In genomic region chr14:64758025-64758521, GRCh38 we compare ENCODE assay signal across 12 cellular contexts. TPM values are rescaled to one million over a fixed set of nuclear protein-coding genes. Genes with fewer than 3 reads are reported as not detected.
A peak's percentile ranks its signal among the peaks of the same experiment; 100 is the strongest.
DNase-seq lines count a peak whose midpoint lies in the region; ATAC-seq and TF ChIP-seq lines count a peak whose summit lies in the region.
"Had no signal": no experiment of that assay in that cellular context is flagged by ENCODE, and none has a peak within 500 bp of the region (broad histone marks: within the 10 kb centered on the region; RNA-seq: fewer than 3 reads in every experiment).

No MANE protein-coding gene starts in this region.

- no peaks in the 10 kb centered on the region for H3K9me2 ChIP-seq in OCI-LY7 (ENCODE audit: insufficient read depth, low read length)

- intact Hi-C loops in left cardiac atrium (cut with DNase I) (loop anchor here in 1 of 2 donors (5.0 kb wide), 1 partner anchor 36 kb away; no protein-coding TSS in a partner anchor), OCI-LY7 (cut with micrococcal nuclease; ENCODE audit: unreplicated experiment) (no loop called here)

- H3K36me3 ChIP-seq in OCI-LY7 (ENCODE audit: insufficient read depth, low read length): no peaks in the 10 kb centered on the region
- H3K36me3 ChIP-seq: HAP-1 had no signal

- H3K27me3 Mint-ChIP-seq in T-cell: peaks cover 0 to 6% of the 10 kb centered on the region in 2 donors

- H3K79me2 ChIP-seq in OCI-LY7 (ENCODE audit: insufficient read depth, low read depth, low read length): no peaks in the 10 kb centered on the region

- H3K27ac ChIP-seq in OCI-LY7 (ENCODE audit: low read depth, low read length, poor library complexity, severe bottlenecking): no peak overlapping the region

- no peaks in the 10 kb centered on the region for H3K9me3 Mint-ChIP-seq in T-cell

- H3K27ac Mint-ChIP-seq in T-cell: peak overlapping the region; percentile 79 to 90

- H2AFZ ChIP-seq in OCI-LY7 (ENCODE audit: low read length): no peak overlapping the region

- peaks cover 10 to 85% (median 68%) of the 10 kb centered on the region in 3 donors for H3K4me1 Mint-ChIP-seq in T-cell

- ATAC-seq in T-cell (replicated peaks in 1 of 4) (no peak), left cardiac atrium (peak in 1 of 2 donors; percentile 39), HG02885 (IDR thresholded peaks at IDR 0.05; ENCODE audit: poor library complexity, unreplicated experiment) (no peak), HG03571 (IDR thresholded peaks at IDR 0.05; ENCODE audit: unreplicated experiment) (no peak)
- ATAC-seq: gastrocnemius medialis, K562 had no signal

- no peaks in the 10 kb centered on the region for H4K20me1 ChIP-seq in OCI-LY7 (ENCODE audit: insufficient read depth, low read length)

- no peak overlapping the region for H3K4me2 ChIP-seq in OCI-LY7 (ENCODE audit: low read length)

- no peaks in the 10 kb centered on the region for H3K4me1 ChIP-seq in OCI-LY7 (ENCODE audit: insufficient read depth, low read length, poor library complexity, severe bottlenecking)

- no TSS peak for BruUV-seq in OCI-LY7 (replicated peaks; lab: Mats Ljungman, UMichigan)

- no peaks in the 10 kb centered on the region for H3K36me3 Mint-ChIP-seq in T-cell

- no peak overlapping the region for H3K4me3 Mint-ChIP-seq in T-cell

- no peak overlapping the region for H3K4me3 ChIP-seq in OCI-LY7 (ENCODE audit: low read depth, low read length, poor library complexity, severe bottlenecking)
- H3K4me3 ChIP-seq: gastrocnemius medialis, HAP-1, K562 had no signal

- TF ChIP-seq CTCF in OCI-LY7 (conservative IDR thresholded peaks at IDR 0.05; ENCODE audit: low read length): no peak

- CTCF ChIA-PET in T-cell (lab: Charles Lee): interaction anchor here (0.6 to 1.1 kb wide), 2 partner anchors 13 to 986 kb away, joined by 3 read pairs; no protein-coding TSS in a partner anchor
- CTCF ChIA-PET in OCI-LY7 (lab: Charles Lee; ENCODE audit: unreplicated experiment): no interaction called here

- no peaks in the 10 kb centered on the region for H3K9me3 ChIP-seq in OCI-LY7 (ENCODE audit: low read length)
- H3K9me3 ChIP-seq: gastrocnemius medialis, HAP-1 had no signal

- peak; percentile 19 for DNase-seq in ELR (ENCODE audit: low read depth)
- DNase-seq in T-cell: peak in 5 of 34 experiments; percentile 13 to 39 (median 26)
- peak; percentile 21 for DNase-seq in left cardiac atrium
- peak; percentile 53 for DNase-seq in renal cortical epithelial cell (ENCODE audit: low read depth)
- DNase-seq in AG08395 (ENCODE audit: low spot score): no peak
- no peak for DNase-seq in OCI-LY7 (ENCODE audit: low spot score)
- DNase-seq: gastrocnemius medialis, SIG-M5 had no signal

- POLR2A ChIA-PET in T-cell (lab: Charles Lee) (no interaction called here), OCI-LY7 (lab: Charles Lee) (no interaction called here)

RNA-seq across cellular contexts. Expression of gene PLEKHG3, which starts 53.8 kb away (rescaled TPM):
- total RNA-seq in T-cell: 10 to 100 TPM; 12.4 to 58.2 (median 27.3) TPM
- 10 to 100 TPM; 29.4 to 37.7 TPM for total RNA-seq in left cardiac atrium
- 68.9 and 119 TPM in 2 replicates for total RNA-seq in renal cortical epithelial cell
- total RNA-seq in OCI-LY7 (2014; rRNA removed; shearing (Covaris generic)): not detected in 2 replicates
- total RNA-seq in OCI-LY7 (2022): not detected in 2 replicates

Comparison
In these comparisons a context has a peak if more than half of its experiments do, and no peak if none do; other contexts are left out.
1. DNase-seq: peak in ELR (single experiment), left cardiac atrium (single experiment) and renal cortical epithelial cell (single experiment); none in AG08395 (single experiment) and OCI-LY7 (single experiment).
2. RNA of gene PLEKHG3, which starts 53.8 kb away (total RNA-seq): 68.9 to 119 TPM in renal cortical epithelial cell, 29.4 to 37.7 TPM in left cardiac atrium and 12.4 to 58.2 TPM in T-cell; not detected in OCI-LY7; every median in the first group is over 10 times any median in the second.